ENCODE assay signal across 21 cellular contexts in the genomic region with DNA sequence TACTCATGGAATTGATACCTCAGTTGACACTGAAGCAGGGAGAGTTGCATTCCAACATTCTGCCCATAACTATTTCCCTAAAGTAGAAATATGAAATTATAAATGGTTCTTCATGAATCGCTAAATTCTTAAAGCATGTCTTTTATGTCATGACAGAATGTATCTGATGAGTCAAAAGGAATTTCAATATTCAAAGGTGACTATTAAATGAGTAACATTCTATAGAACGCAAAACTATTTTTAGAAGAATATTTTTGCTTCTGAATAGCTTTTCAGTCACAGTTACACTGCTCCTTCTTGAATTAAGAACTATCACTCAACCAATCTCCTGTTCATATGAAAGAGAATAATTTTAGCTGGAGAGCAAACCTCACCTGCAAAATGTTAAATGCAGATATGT.
"Had no signal": no experiment of that assay in that cellular context is flagged by ENCODE, and none has a peak within 500 bp of the region (broad histone marks: within the 10 kb centered on the region; RNA-seq: fewer than 3 reads in every experiment).

No MANE protein-coding gene starts in this region.

- DNase-seq: activated gamma-delta T cell treated with Interleukin-2 at 50 U/mL for 16 hours; activated T-cell treated with anti-CD3 and anti-CD28 coated beads, Interleukin-2, amount 50 U/mL, for 1 hour; endodermal cell; immature natural killer cell; kidney glomerular epithelial cell; left lung; midbrain; natural killer cell; ovary; right cardiac atrium; small intestine; stimulated activated CD4-positive, alpha-beta T cell treated with anti-CD3 and anti-CD28 coated beads, Interleukin-2, amount 100 ng/mL, for 24 hours; stimulated activated naive CD8-positive, alpha-beta T cell treated with anti-CD3 and anti-CD28 coated beads, Interleukin-15, amount 100 ng/mL, for 72 hours; T-helper 1 cell had no signal

- H3K27ac ChIP-seq: coronary artery, epithelial cell of prostate, left lung, ovary, prostate gland, suprapubic skin, tibial nerve had no signal

- H3K9me3 ChIP-seq: left lung, ovary, prostate gland, suprapubic skin had no signal

- H3K4me1 ChIP-seq: left lung, prostate gland, suprapubic skin, tibial nerve had no signal

- ATAC-seq: left lung; natural killer cell; right cardiac atrium; stimulated activated effector memory CD8-positive, alpha-beta T cell treated with anti-CD3 and anti-CD28 coated beads, Interleukin-12 subunit alpha, Interleukin-12 subunit beta, amount 100 ng/mL, for 72 hours; stimulated activated naive CD8-positive, alpha-beta T cell treated with anti-CD3 and anti-CD28 coated beads, Interleukin-15, amount 100 ng/mL, for 72 hours; WTC11 had no signal

- H3K4me3 ChIP-seq: coronary artery, left lung, ovary, prostate gland, suprapubic skin, tibial nerve had no signal

- H3K27me3 ChIP-seq: left lung, ovary, suprapubic skin, tibial nerve had no signal

- H3K36me3 ChIP-seq: left lung, ovary, prostate gland, suprapubic skin, tibial nerve had no signal
